ENCODE assay signal across 28 cellular contexts in genomic region chr10:110330675-110331074, GRCh38.
"Had no signal": no experiment of that assay in that cellular context is flagged by ENCODE, and none has a peak within 500 bp of the region (broad histone marks: within the 10 kb centered on the region; RNA-seq: fewer than 3 reads in every experiment).

No MANE protein-coding gene starts in this region.

- H3K27me3 ChIP-seq: colonic mucosa, esophagus muscularis mucosa, foreskin keratinocyte, heart right ventricle, left lung, neural progenitor cell, sigmoid colon, testis, tibial artery, upper lobe of left lung had no signal

- H3K4me1 ChIP-seq: colonic mucosa had no signal

- H3K4me3 Mint-ChIP-seq: dendritic cell treated with granulocyte-macrophage colony-stimulating factor and Interleukin-4, amounts not matched to agents 40 ng/mL and 50 ng/mL, for 4 days; mesothelial cell of epicardium; naive B cell; natural killer cell treated with Interleukin-12 subunit alpha and Interleukin-12 subunit beta and Interleukin-15 and Interleukin-18, amount 100 ng/mL, for 72 hours; neural progenitor cell; stimulated activated effector memory CD8-positive, alpha-beta T cell treated with anti-CD3 and anti-CD28 coated beads, Interleukin-12 subunit alpha, Interleukin-12 subunit beta, amount 100 ng/mL, for 72 hours had no signal

- H3K27ac ChIP-seq: colonic mucosa, esophagus muscularis mucosa, foreskin keratinocyte, heart right ventricle, left lung, neural progenitor cell, psoas muscle, sigmoid colon, testis, tibial artery, upper lobe of left lung had no signal

- H3K4me3 ChIP-seq: colonic mucosa, esophagus muscularis mucosa, heart right ventricle, left lung, mucosa of descending colon, neural progenitor cell, psoas muscle, sigmoid colon, testis, tibial artery, upper lobe of left lung had no signal

- H3K27ac Mint-ChIP-seq: dendritic cell treated with granulocyte-macrophage colony-stimulating factor and Interleukin-4, amounts not matched to agents 40 ng/mL and 50 ng/mL, for 4 days; mesothelial cell of epicardium; natural killer cell treated with Interleukin-12 subunit alpha and Interleukin-12 subunit beta and Interleukin-15 and Interleukin-18, amount 100 ng/mL, for 72 hours; neural progenitor cell; stimulated activated effector memory CD8-positive, alpha-beta T cell treated with anti-CD3 and anti-CD28 coated beads, Interleukin-12 subunit alpha, Interleukin-12 subunit beta, amount 100 ng/mL, for 72 hours had no signal

- H3K36me3 ChIP-seq: colonic mucosa, esophagus muscularis mucosa, heart right ventricle, left lung, neural progenitor cell, sigmoid colon, tibial artery, upper lobe of left lung had no signal

- H3K9me3 ChIP-seq: colonic mucosa, mucosa of descending colon, testis had no signal

- H3K27me3 Mint-ChIP-seq: natural killer cell treated with Interleukin-12 subunit alpha and Interleukin-12 subunit beta and Interleukin-15 and Interleukin-18, amount 100 ng/mL, for 72 hours had no signal

- DNase-seq: colonic mucosa; effector CD8-positive, alpha-beta T cell; foreskin keratinocyte; glutamatergic neuron; heart right ventricle; hippocampal formation; left cardiac atrium; left lung; mesenchymal stem cell; mucosa of descending colon; naive B cell; nucleus accumbens; psoas muscle; right cardiac atrium; sigmoid colon; stimulated activated CD4-positive, alpha-beta T cell treated with anti-CD3 and anti-CD28 coated beads, Interleukin-2, amount 100 ng/mL, for 24 hours; stimulated activated CD4-positive, alpha-beta T cell treated with anti-CD3 and anti-CD28 coated beads, Interleukin-4, amount 100 ng/mL, for 24 hours; stimulated activated naive CD8-positive, alpha-beta T cell treated with anti-CD3 and anti-CD28 coated beads, Interleukin-15, Interleukin-2, amounts not matched to agents 100 U/mL and 50 U/mL, for 24 hours; substantia nigra; testis; tibial artery had no signal

- H3K36me3 Mint-ChIP-seq: stimulated activated effector memory CD8-positive, alpha-beta T cell treated with anti-CD3 and anti-CD28 coated beads, Interleukin-12 subunit alpha, Interleukin-12 subunit beta, amount 100 ng/mL, for 72 hours had no signal
